In the genomic region with DNA sequence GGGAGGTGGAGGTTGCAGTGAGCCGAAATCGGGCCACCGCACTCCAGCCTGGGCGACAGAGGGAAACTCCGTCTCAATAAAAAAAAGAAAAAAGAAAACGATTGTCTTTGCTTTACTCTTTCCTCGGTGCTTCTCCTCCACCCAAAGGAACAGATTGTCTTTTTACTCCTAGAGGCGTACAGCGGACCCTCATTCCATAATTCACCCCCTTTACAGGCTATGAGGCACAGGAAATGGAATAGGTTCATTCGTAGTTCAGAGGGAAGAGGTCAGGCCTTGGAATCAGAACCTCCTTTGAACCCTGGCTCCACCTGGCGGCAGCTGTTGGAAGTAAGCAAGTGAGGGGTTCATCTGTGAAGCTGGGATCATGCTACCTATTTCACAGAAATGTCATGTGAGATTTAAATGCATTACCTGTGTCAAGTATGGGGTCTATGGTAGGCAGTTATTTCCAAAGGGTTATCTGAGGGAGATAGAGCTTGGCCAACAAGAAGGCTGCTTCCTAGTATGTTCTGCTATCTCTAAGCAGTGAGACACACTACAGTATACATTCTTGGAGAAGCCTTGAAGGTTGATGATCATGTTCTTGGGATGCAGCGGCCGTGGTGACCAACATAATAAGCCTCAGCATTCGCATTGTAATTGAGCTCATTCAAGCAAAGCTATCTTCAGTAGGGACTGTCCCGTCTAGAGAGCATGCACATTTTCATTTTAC, we compare ENCODE assay signal across 1 cellular context.
TF ChIP-seq lines count a peak whose summit lies in the region.

No MANE protein-coding gene starts in this region.

TF ChIP-seq in HEK293, 187 proteins besides CTCF, POLR2A, EP300 and RAD21 (continued from another document):
- TF ChIP-seq, protein P1, sequence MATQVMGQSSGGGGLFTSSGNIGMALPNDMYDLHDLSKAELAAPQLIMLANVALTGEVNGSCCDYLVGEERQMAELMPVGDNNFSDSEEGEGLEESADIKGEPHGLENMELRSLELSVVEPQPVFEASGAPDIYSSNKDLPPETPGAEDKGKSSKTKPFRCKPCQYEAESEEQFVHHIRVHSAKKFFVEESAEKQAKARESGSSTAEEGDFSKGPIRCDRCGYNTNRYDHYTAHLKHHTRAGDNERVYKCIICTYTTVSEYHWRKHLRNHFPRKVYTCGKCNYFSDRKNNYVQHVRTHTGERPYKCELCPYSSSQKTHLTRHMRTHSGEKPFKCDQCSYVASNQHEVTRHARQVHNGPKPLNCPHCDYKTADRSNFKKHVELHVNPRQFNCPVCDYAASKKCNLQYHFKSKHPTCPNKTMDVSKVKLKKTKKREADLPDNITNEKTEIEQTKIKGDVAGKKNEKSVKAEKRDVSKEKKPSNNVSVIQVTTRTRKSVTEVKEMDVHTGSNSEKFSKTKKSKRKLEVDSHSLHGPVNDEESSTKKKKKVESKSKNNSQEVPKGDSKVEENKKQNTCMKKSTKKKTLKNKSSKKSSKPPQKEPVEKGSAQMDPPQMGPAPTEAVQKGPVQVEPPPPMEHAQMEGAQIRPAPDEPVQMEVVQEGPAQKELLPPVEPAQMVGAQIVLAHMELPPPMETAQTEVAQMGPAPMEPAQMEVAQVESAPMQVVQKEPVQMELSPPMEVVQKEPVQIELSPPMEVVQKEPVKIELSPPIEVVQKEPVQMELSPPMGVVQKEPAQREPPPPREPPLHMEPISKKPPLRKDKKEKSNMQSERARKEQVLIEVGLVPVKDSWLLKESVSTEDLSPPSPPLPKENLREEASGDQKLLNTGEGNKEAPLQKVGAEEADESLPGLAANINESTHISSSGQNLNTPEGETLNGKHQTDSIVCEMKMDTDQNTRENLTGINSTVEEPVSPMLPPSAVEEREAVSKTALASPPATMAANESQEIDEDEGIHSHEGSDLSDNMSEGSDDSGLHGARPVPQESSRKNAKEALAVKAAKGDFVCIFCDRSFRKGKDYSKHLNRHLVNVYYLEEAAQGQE (tag by site-specific recombination; IDR thresholded peaks at IDR 0.05) = no peak
- TF ChIP-seq ZNF223 (tag by site-specific recombination; IDR thresholded peaks at IDR 0.05) (no peak), ZBTB7A (tag by site-specific recombination; IDR thresholded peaks at IDR 0.05; ENCODE audit: low read depth) (no peak), ZBTB8A (tag by site-specific recombination; IDR thresholded peaks at IDR 0.05) (no peak; the same call in 1 of the 2 replicates), OSR2 (tag by site-specific recombination; IDR thresholded peaks at IDR 0.05) (no peak), ZNF707 (tag by site-specific recombination; IDR thresholded peaks at IDR 0.05) (no peak), HOXC10 (CRISPR knock-in tag; IDR thresholded peaks at IDR 0.05) (no peak)
